8 cellular contexts compared by ENCODE assay signal in the genomic region with DNA sequence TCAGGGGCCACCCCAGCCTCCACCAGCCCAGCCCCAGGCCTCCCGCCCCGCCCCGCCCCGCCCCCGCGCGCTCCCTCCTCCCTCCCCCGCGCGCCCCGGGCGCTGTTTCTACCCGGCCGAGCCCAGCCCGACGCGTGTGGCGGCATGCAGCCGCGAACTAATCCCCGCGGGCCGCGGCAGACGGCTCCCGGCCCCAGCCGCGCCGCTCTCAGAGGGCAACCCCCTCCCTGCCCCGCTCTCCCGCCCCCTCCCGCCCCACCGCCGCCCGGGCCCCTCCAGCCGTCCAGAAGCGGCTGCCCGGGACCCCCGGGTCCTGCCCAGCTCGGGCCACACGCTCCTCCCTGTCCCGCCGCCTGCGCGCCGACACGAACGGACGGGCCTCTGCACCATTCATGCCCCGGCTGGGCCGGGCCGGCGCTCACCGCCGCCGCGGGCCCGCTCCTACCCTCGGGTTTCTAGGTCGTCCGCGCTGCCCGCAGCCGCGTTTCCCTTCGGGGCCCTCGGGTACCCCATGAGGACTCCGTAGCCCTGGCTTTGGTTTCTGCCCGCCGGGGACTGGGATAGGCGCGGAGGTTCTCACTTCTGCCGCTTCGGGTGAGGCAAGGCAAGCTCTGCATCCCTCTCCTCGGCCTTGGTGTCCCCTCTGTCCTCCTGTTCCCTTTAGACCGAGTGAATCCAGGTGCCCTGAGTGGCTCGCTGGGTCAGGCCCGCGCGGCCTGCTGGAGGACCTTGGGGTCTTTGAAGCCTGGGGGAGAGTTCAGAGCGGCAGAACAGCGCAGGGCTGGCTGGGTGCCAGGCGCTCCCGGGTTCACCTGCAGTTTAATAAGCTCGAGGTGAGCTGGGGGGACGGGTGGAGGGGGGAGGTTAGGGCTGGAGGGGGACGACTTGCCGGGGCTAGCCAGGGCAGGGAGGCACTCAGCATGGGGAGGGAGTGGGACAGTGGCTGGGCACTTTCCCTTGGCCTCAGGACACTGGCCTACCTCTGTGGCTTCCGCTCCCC. TPM values are rescaled to one million over a fixed set of nuclear protein-coding genes. Genes with fewer than 3 reads are reported as not detected.
DNase-seq lines count a peak whose midpoint lies in the region; ATAC-seq, FAIRE-seq and TF ChIP-seq lines count a peak whose summit lies in the region.

No MANE protein-coding gene starts in this region.

- WGBS in HepG2 (ENCODE audit: low lambda C conversion rate): 3% methylated on average over 51 of the region's 89 CpGs
- 9 to 14% methylated on average over 45 to 89 of the region's 89 CpGs for WGBS in aorta, 2 donors

- H3K4me1 ChIP-seq in astrocyte (ENCODE audit: insufficient read depth, low read length) (no peaks in the 10 kb centered on the region), HepG2 (ENCODE audit: insufficient read depth, low read length) (peaks cover 14% of the 10 kb centered on the region), aorta (ENCODE audit: control insufficient read depth in 1 of 2, insufficient read depth in 2 of 2, low read length in 2 of 2) (no peaks in the 10 kb centered on the region)

- TF ChIP-seq POLR2A in HepG2 (IDR thresholded peaks at IDR 0.05; ENCODE audit: insufficient read depth in 1 of 2, low read depth in 2 of 2, low read length in 2 of 2): no peak

- H3K9me3 Mint-ChIP-seq in astrocyte (ENCODE audit: unreplicated experiment): peaks cover 3% of the 10 kb centered on the region

- ATAC-seq in HepG2: peak; percentile 67
- no peak for ATAC-seq in aorta (ENCODE audit: low FRiP score)
- no peak for ATAC-seq in HG03442 (IDR thresholded peaks at IDR 0.05; ENCODE audit: unreplicated experiment)

- TF ChIP-seq CTCF in astrocyte (IDR thresholded peaks at IDR 0.05; ENCODE audit: insufficient read depth, low read depth, low read length) (no peak), HepG2 (CRISPR knock-in tag; IDR thresholded peaks at IDR 0.05) (no peak)

- H3K4me3 ChIP-seq in astrocyte (ENCODE audit: insufficient read depth, low read depth, low read length): no peak overlapping the region
- H3K4me3 ChIP-seq in HepG2 (replicated peaks in 1 of 3; ENCODE audit: insufficient read depth in 1 of 3, low read depth in 2 of 3, low read length in 3 of 3): peak overlapping the region; percentile 34 to 71 (median 42); a peak in 3 of 6 replicates
- H3K4me3 ChIP-seq in aorta (ENCODE audit: low read length in 2 of 2): peak overlapping the region; percentile 15 to 43

- H3K9me3 ChIP-seq in astrocyte (ENCODE audit: insufficient read depth, low read depth, low read length) (peaks cover 4% of the 10 kb centered on the region), HepG2 (ENCODE audit: low read length) (no peaks in the 10 kb centered on the region), aorta (ENCODE audit: control insufficient read depth, low read length) (no peaks in the 10 kb centered on the region)

- H3K4me2 ChIP-seq in astrocyte (ENCODE audit: low read length) (peak overlapping the region; percentile 62), HepG2 (ENCODE audit: low read depth, low read length) (peak overlapping the region; percentile 73)

- H2AFZ ChIP-seq in astrocyte (ENCODE audit: low read depth, low read length) (peak overlapping the region; percentile 11), HepG2 (ENCODE audit: low read length) (no peak overlapping the region)

- FAIRE-seq in astrocyte (lab: Jason Lieb, UNC) (no peak), HepG2 (lab: Jason Lieb, UNC) (no peak)

- no peaks in the 10 kb centered on the region for H3K79me2 ChIP-seq in astrocyte (ENCODE audit: insufficient read depth, low read length)
- no peaks in the 10 kb centered on the region for H3K79me2 ChIP-seq in HepG2 (ENCODE audit: insufficient read depth, low read length)

- H3K36me3 Mint-ChIP-seq in astrocyte (ENCODE audit: low read depth, unreplicated experiment): no peaks in the 10 kb centered on the region

- H3K27ac Mint-ChIP-seq in astrocyte (ENCODE audit: unreplicated experiment): no peak overlapping the region

- peaks cover 78% of the 10 kb centered on the region for H3K27me3 ChIP-seq in astrocyte (ENCODE audit: insufficient read depth, low read length)
- peaks cover 35 to 90% of the 10 kb centered on the region in 2 experiments for H3K27me3 ChIP-seq in HepG2 (ENCODE audit: control insufficient read depth in 1 of 2, insufficient read depth in 2 of 2, low read length in 2 of 2)
- no peaks in the 10 kb centered on the region for H3K27me3 ChIP-seq in aorta (ENCODE audit: control insufficient read depth in 1 of 2, insufficient read depth in 2 of 2, low read length in 1 of 2)

- H3K36me3 ChIP-seq in astrocyte (ENCODE audit: insufficient read depth, low read length) (no peaks in the 10 kb centered on the region), HepG2 (replicated peaks in 1 of 2; ENCODE audit: control insufficient read depth in 1 of 2, insufficient read depth in 2 of 2, low read length in 2 of 2) (no peaks in the 10 kb centered on the region), aorta (ENCODE audit: control insufficient read depth in 1 of 2, insufficient read depth in 2 of 2, low read length in 1 of 2) (no peaks in the 10 kb centered on the region)

- TF ChIP-seq RAD21 in HepG2 (CRISPR knock-in tag; IDR thresholded peaks at IDR 0.05): no peak

- TF ChIP-seq EP300 in HepG2 (IDR thresholded peaks at IDR 0.05; ENCODE audit: low read depth in 2 of 2, low read length in 2 of 2) (no peak), HepG2 (CRISPR knock-in tag; IDR thresholded peaks at IDR 0.05; ENCODE audit: borderline replicate concordance) (no peak)

- H3K27ac ChIP-seq in astrocyte (ENCODE audit: low read depth, low read length): no peak overlapping the region
- no peak overlapping the region for H3K27ac ChIP-seq in HepG2 (ENCODE audit: extremely low read length, insufficient read depth, low read length)
- H3K27ac ChIP-seq in aorta (ENCODE audit: low read depth in 1 of 2, low read length in 2 of 2): no peak overlapping the region

- POLR2A ChIA-PET in HepG2 (lab: Yijun Ruan, JAX): interaction anchor here (1.2 kb wide), 1 partner anchor 9 kb away, joined by 3 read pairs; no protein-coding TSS in a partner anchor

- H3K27me3 Mint-ChIP-seq in astrocyte (ENCODE audit: low read depth, unreplicated experiment): peaks cover 76% of the 10 kb centered on the region

- H3K4me3 Mint-ChIP-seq in astrocyte (ENCODE audit: unreplicated experiment): peak overlapping the region; percentile 54

- in situ Hi-C loops in HepG2 (cut with HindIII; ENCODE audit: extremely low pct_ligation_motif_present, low pct_unique_long_range_greater_than_20kb): no loop called here

- peaks cover 29% of the 10 kb centered on the region for H3K4me1 Mint-ChIP-seq in astrocyte (ENCODE audit: low read depth, unreplicated experiment)

- H3K9ac ChIP-seq in astrocyte (ENCODE audit: low read length) (no peak overlapping the region), HepG2 (ENCODE audit: insufficient read depth, low read depth, low read length) (peak overlapping the region; percentile 17; the same call in 1 of the 2 replicates)

- peaks cover 3% of the 10 kb centered on the region for H4K20me1 ChIP-seq in astrocyte (ENCODE audit: insufficient read depth, low read length)
- H4K20me1 ChIP-seq in HepG2 (ENCODE audit: insufficient read depth, low read length): peaks cover 4% of the 10 kb centered on the region; the same call in 1 of the 2 replicates

- DNase-seq in stimulated activated CD4-positive, alpha-beta T cell treated with anti-CD3 and anti-CD28 coated beads, Interleukin-2, amount 100 ng/mL, for 4 hours (ENCODE audit: low read depth): peak; percentile 34
- no peak for DNase-seq in stimulated activated CD4-positive, alpha-beta T cell treated with anti-CD3 and anti-CD28 coated beads, Interleukin-2, amount 100 ng/mL, for 48 hours
- DNase-seq in astrocyte (ENCODE audit: low read depth): no peak
- DNase-seq in HepG2 (ENCODE audit: low spot score): no peak
- peak; percentile 45 to 84 for DNase-seq in aorta
- DNase-seq in COLO829 (ENCODE audit: low spot score): no peak
- DNase-seq in NCI-H1694 treated with DMSO at 0.1 percent for 48 hours (lab: John Stamatoyannopoulos, UW): no peak

- BruUV-seq in HepG2 (replicated peaks; lab: Mats Ljungman, UMichigan): no TSS peak

- CTCF ChIA-PET in HepG2 (lab: Yijun Ruan, JAX; ENCODE audit: low intra/inter-chr PET ratio, low total read pairs): no interaction called here

- intact Hi-C loops in HepG2 (cut with micrococcal nuclease; ENCODE audit: unreplicated experiment) (no loop called here), aorta (cut with DNase I) (no loop called here)

RNA-seq across cellular contexts. Expression of gene WNT10A, which starts 3.1 kb away (rescaled TPM):
- total RNA-seq in astrocyte (0.91 and 2.5 TPM in 2 replicates), HepG2 (2016; rRNA removed; fragmentation: Illumina TruSeq; extraction: Trizol) (not detected in 2 replicates), aorta (not detected)
- total RNA-seq in HepG2 (2016; cell fraction: cytosol; rRNA removed; fragmentation: Illumina TruSeq; extraction: Trizol; ENCODE audit: low read depth): 0.20 TPM in 1 of 2 replicates, not detected in the other
- not detected in 2 replicates for total RNA-seq in HepG2 (2016; cell fraction: insoluble cytoplasmic fraction; rRNA removed; fragmentation: Illumina TruSeq; extraction: Trizol)
- total RNA-seq in HepG2 (2016; cell fraction: membrane; rRNA removed; fragmentation: Illumina TruSeq; extraction: Trizol): not detected in 2 replicates
- not detected in 2 replicates for total RNA-seq in HepG2 (2016; cell fraction: nucleus; rRNA removed; fragmentation: Illumina TruSeq; extraction: Trizol)
- polyA plus RNA-seq in HepG2 (2011; rRNA removed) (0.03 TPM in 1 of 2 replicates, not detected in the other), aorta (not detected)
- 0.03 TPM in 2 replicates for polyA plus RNA-seq in HepG2 (2011; cell fraction: cytosol; rRNA removed)
- 0.12 TPM in 1 of 2 replicates, not detected in the other for polyA plus RNA-seq in HepG2 (2011; cell fraction: nucleus; rRNA removed)
- not detected in 2 replicates for polyA plus RNA-seq in HepG2 (2012)
- 0.07 TPM in 1 of 2 replicates, not detected in the other for polyA plus RNA-seq in HepG2 (2016; cell fraction: cytosol; fragmentation: Illumina TruSeq; extraction: Trizol; ENCODE audit: low read depth)
- polyA plus RNA-seq in HepG2 (2016; cell fraction: insoluble cytoplasmic fraction; fragmentation: Illumina TruSeq; extraction: Trizol; ENCODE audit: low read depth): not detected in 2 replicates
- polyA plus RNA-seq in HepG2 (2016; cell fraction: membrane; fragmentation: Illumina TruSeq; extraction: Trizol; ENCODE audit: low read depth): not detected in 2 replicates
- polyA plus RNA-seq in HepG2 (2016; cell fraction: nucleus; fragmentation: Illumina TruSeq; extraction: Trizol; ENCODE audit: insufficient read depth, low read depth): not detected in 2 replicates
- 0.05 TPM in 1 of 2 replicates, not detected in the other for polyA minus RNA-seq in HepG2 (2011; rRNA and poly(A)+ RNA removed; ENCODE audit: low replicate concordance)
- not detected in 2 replicates for polyA minus RNA-seq in HepG2 (2011; cell fraction: cytosol; rRNA and poly(A)+ RNA removed)
- polyA minus RNA-seq in HepG2 (2011; cell fraction: nucleus; rRNA and poly(A)+ RNA removed): not detected in 2 replicates

RNA-seq across cellular contexts. Expression of gene WNT6, which starts 24.2 kb away (rescaled TPM):
- total RNA-seq in astrocyte: 1.3 and 2.6 TPM in 2 replicates
- total RNA-seq in HepG2 (2016; rRNA removed; fragmentation: Illumina TruSeq; extraction: Trizol): 0.20 TPM in 1 of 2 replicates, not detected in the other
- not detected in 2 replicates for total RNA-seq in HepG2 (2016; cell fraction: cytosol; rRNA removed; fragmentation: Illumina TruSeq; extraction: Trizol; ENCODE audit: low read depth)
- 0.13 TPM in 1 of 2 replicates, not detected in the other for total RNA-seq in HepG2 (2016; cell fraction: insoluble cytoplasmic fraction; rRNA removed; fragmentation: Illumina TruSeq; extraction: Trizol)
- 0.12 TPM in 1 of 2 replicates, not detected in the other for total RNA-seq in HepG2 (2016; cell fraction: membrane; rRNA removed; fragmentation: Illumina TruSeq; extraction: Trizol)
- not detected in 2 replicates for total RNA-seq in HepG2 (2016; cell fraction: nucleus; rRNA removed; fragmentation: Illumina TruSeq; extraction: Trizol)
- polyA plus RNA-seq in HepG2 (2011; rRNA removed): 0.09 TPM in 1 of 2 replicates, not detected in the other
- polyA plus RNA-seq in HepG2 (2011; cell fraction: cytosol; rRNA removed): 0.04 and 0.05 TPM in 2 replicates
- polyA plus RNA-seq in HepG2 (2011; cell fraction: nucleus; rRNA removed): 0.28 and 0.42 TPM in 2 replicates
- not detected in 2 replicates for polyA plus RNA-seq in HepG2 (2012)
- not detected in 2 replicates for polyA plus RNA-seq in HepG2 (2016; cell fraction: cytosol; fragmentation: Illumina TruSeq; extraction: Trizol; ENCODE audit: low read depth)
- polyA plus RNA-seq in HepG2 (2016; cell fraction: insoluble cytoplasmic fraction; fragmentation: Illumina TruSeq; extraction: Trizol; ENCODE audit: low read depth): not detected in 2 replicates
- 0.10 TPM in 1 of 2 replicates, not detected in the other for polyA plus RNA-seq in HepG2 (2016; cell fraction: membrane; fragmentation: Illumina TruSeq; extraction: Trizol; ENCODE audit: low read depth)
- 0.37 and 0.91 TPM in 2 replicates for polyA plus RNA-seq in HepG2 (2016; cell fraction: nucleus; fragmentation: Illumina TruSeq; extraction: Trizol; ENCODE audit: insufficient read depth, low read depth)
- 0.09 and 0.14 TPM in 2 replicates for polyA minus RNA-seq in HepG2 (2011; rRNA and poly(A)+ RNA removed; ENCODE audit: low replicate concordance)
- not detected in 2 replicates for polyA minus RNA-seq in HepG2 (2011; cell fraction: cytosol; rRNA and poly(A)+ RNA removed)
- not detected in 2 replicates for polyA minus RNA-seq in HepG2 (2011; cell fraction: nucleus; rRNA and poly(A)+ RNA removed)
- 1 to 10 TPM in 1 of 2 donors, under 1 TPM in 1; 0.88 to 2.1 TPM for total RNA-seq in aorta
- not detected for polyA plus RNA-seq in aorta

RNA-seq across cellular contexts. Expression of gene PRKAG3, which starts 52.2 kb away (rescaled TPM):
- total RNA-seq in astrocyte (not detected in 2 replicates), HepG2 (2016; rRNA removed; fragmentation: Illumina TruSeq; extraction: Trizol) (not detected in 2 replicates), aorta (1 to 10 TPM in 1 of 2 donors, under 1 TPM in 1; 0.19 to 1.0 TPM)
- not detected in 2 replicates for total RNA-seq in HepG2 (2016; cell fraction: cytosol; rRNA removed; fragmentation: Illumina TruSeq; extraction: Trizol; ENCODE audit: low read depth)
- not detected in 2 replicates for total RNA-seq in HepG2 (2016; cell fraction: insoluble cytoplasmic fraction; rRNA removed; fragmentation: Illumina TruSeq; extraction: Trizol)
- not detected in 2 replicates for total RNA-seq in HepG2 (2016; cell fraction: membrane; rRNA removed; fragmentation: Illumina TruSeq; extraction: Trizol)
- total RNA-seq in HepG2 (2016; cell fraction: nucleus; rRNA removed; fragmentation: Illumina TruSeq; extraction: Trizol): not detected in 2 replicates
- polyA plus RNA-seq in HepG2 (2011; rRNA removed) (not detected in 2 replicates), aorta (under 1 TPM; 0.13 to 0.20 TPM)
- not detected in 2 replicates for polyA plus RNA-seq in HepG2 (2011; cell fraction: cytosol; rRNA removed)
- polyA plus RNA-seq in HepG2 (2011; cell fraction: nucleus; rRNA removed): not detected in 2 replicates
- not detected in 2 replicates for polyA plus RNA-seq in HepG2 (2012)
- polyA plus RNA-seq in HepG2 (2016; cell fraction: cytosol; fragmentation: Illumina TruSeq; extraction: Trizol; ENCODE audit: low read depth): not detected in 2 replicates
- not detected in 2 replicates for polyA plus RNA-seq in HepG2 (2016; cell fraction: insoluble cytoplasmic fraction; fragmentation: Illumina TruSeq; extraction: Trizol; ENCODE audit: low read depth)
- polyA plus RNA-seq in HepG2 (2016; cell fraction: membrane; fragmentation: Illumina TruSeq; extraction: Trizol; ENCODE audit: low read depth): not detected in 2 replicates
- polyA plus RNA-seq in HepG2 (2016; cell fraction: nucleus; fragmentation: Illumina TruSeq; extraction: Trizol; ENCODE audit: insufficient read depth, low read depth): not detected in 2 replicates
- polyA minus RNA-seq in HepG2 (2011; rRNA and poly(A)+ RNA removed; ENCODE audit: low replicate concordance): 0.32 TPM in 1 of 2 replicates, not detected in the other
- polyA minus RNA-seq in HepG2 (2011; cell fraction: cytosol; rRNA and poly(A)+ RNA removed): not detected in 2 replicates
- polyA minus RNA-seq in HepG2 (2011; cell fraction: nucleus; rRNA and poly(A)+ RNA removed): not detected in 2 replicates

Comparison
In these comparisons a context has a peak if more than half of its experiments do, and no peak if none do; other contexts are left out.
1. DNase-seq: peak in stimulated activated CD4-positive, alpha-beta T cell treated with anti-CD3 and anti-CD28 coated beads, Interleukin-2, amount 100 ng/mL, for 4 hours (single experiment) and aorta (2 of 2); none in stimulated activated CD4-positive, alpha-beta T cell treated with anti-CD3 and anti-CD28 coated beads, Interleukin-2, amount 100 ng/mL, for 48 hours (0 of 2), astrocyte (single experiment), HepG2 (single experiment), COLO829 (single experiment) and NCI-H1694 treated with DMSO at 0.1 percent for 48 hours (single experiment).